Comparison of ENCODE assay signal across 14 cellular contexts in the genomic region with DNA sequence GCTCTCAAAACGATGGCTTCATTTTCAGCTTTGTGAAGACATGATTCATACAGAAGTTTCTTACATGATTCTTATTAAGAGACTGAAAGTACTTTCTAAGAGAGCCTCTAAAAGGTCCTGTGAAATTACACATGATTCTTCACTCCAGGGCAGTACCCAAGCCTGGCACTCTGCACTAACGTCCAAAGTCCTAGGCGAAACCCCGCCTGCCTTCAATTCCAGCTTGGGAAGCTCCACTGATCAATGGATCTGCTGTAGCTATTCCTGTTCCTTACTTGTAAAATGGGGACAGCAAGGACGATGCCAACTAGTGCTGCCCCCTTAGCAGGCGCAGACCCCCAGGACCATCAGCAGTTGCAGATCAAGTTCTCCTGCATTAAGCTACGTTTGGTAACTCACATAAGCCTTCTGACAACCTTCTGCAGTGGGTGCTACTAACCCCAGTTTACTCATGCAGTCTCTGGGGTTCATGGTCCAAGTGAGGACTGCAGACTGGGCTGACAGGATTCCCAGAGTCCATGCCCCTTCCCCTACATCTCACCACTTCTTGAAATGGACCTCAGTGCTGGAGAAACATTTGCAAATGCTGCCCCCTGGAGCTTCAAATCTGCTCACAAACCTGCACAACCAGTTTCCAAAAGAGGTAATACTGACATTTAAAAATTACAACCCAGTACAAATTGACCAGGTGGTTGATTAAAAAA. TPM values are rescaled to one million over a fixed set of nuclear protein-coding genes. Genes with fewer than 3 reads are reported as not detected.
DNase-seq lines count a peak whose midpoint lies in the region; ATAC-seq and TF ChIP-seq lines count a peak whose summit lies in the region.
"Had no signal": no experiment of that assay in that cellular context is flagged by ENCODE, and none has a peak within 500 bp of the region (broad histone marks: within the 10 kb centered on the region; RNA-seq: fewer than 3 reads in every experiment).

No MANE protein-coding gene starts in this region.

- no peaks in the 10 kb centered on the region for H3K9me2 ChIP-seq in HCT116 (ENCODE audit: insufficient read depth)

- TF ChIP-seq CTCF in A673 (conservative IDR thresholded peaks at IDR 0.05; ENCODE audit: low read depth, low read length): peak; percentile 48
- peak; percentile 28 to 48 (median 47); a peak in 4 of 6 replicates for TF ChIP-seq CTCF in HCT116 (IDR thresholded peaks at IDR 0.05 in 2 of 3, conservative IDR thresholded peaks at IDR 0.05 in 1 of 3; ENCODE audit: borderline replicate concordance in 1 of 3, insufficient read depth in 1 of 3, low read depth in 2 of 3, low read length in 2 of 3)
- TF ChIP-seq CTCF in WERI-Rb-1 (IDR thresholded peaks at IDR 0.05; ENCODE audit: low read depth, low read length): peak; percentile 40; the same call in 1 of the 2 replicates

- H3K4me1 Mint-ChIP-seq in activated CD4-positive, alpha-beta memory T cell treated with anti-CD3 and anti-CD28 coated beads for 36 hours (ENCODE audit: low read depth): no peaks in the 10 kb centered on the region
- H3K4me1 Mint-ChIP-seq in stimulated activated effector memory CD8-positive, alpha-beta T cell treated with anti-CD3 and anti-CD28 coated beads, Interleukin-12 subunit alpha, Interleukin-12 subunit beta, amount 100 ng/mL, for 72 hours: no peaks in the 10 kb centered on the region
- H3K4me1 Mint-ChIP-seq: immature natural killer cell had no signal

- no peaks in the 10 kb centered on the region for H3K9me3 Mint-ChIP-seq in activated CD4-positive, alpha-beta memory T cell treated with anti-CD3 and anti-CD28 coated beads for 36 hours
- H3K9me3 Mint-ChIP-seq in stimulated activated effector memory CD8-positive, alpha-beta T cell treated with anti-CD3 and anti-CD28 coated beads, Interleukin-12 subunit alpha, Interleukin-12 subunit beta, amount 100 ng/mL, for 72 hours: no peaks in the 10 kb centered on the region
- H3K9me3 Mint-ChIP-seq: immature natural killer cell; natural killer cell treated with Interleukin-12 subunit alpha and Interleukin-12 subunit beta and Interleukin-15 and Interleukin-18, amount 100 ng/mL, for 72 hours had no signal

- POLR2A ChIA-PET in A673 (lab: Charles Lee; ENCODE audit: low non-redundant PET): no interaction called here
- POLR2A ChIA-PET in HCT116 (lab: Charles Lee): interaction anchor here (1.5 kb wide), 1 partner anchor 11 kb away, joined by 7 read pairs; a partner anchor contains a TSS
- POLR2A ChIA-PET in activated CD4-positive, alpha-beta memory T cell treated with anti-CD3 and anti-CD28 coated beads for 36 hours (lab: Charles Lee): interaction anchor here (1.1 kb wide), 1 partner anchor 11 kb away, joined by 3 read pairs; a partner anchor contains a TSS

- intact Hi-C loops in A673 (cut with micrococcal nuclease; ENCODE audit: unreplicated experiment) (loop anchor here (1.0 kb wide), 1 partner anchor 218 kb away; no protein-coding TSS in a partner anchor), HCT116 (cut with micrococcal nuclease) (loop anchor here (1.0 kb wide), 1 partner anchor 218 kb away; no protein-coding TSS in a partner anchor), left colon (cut with DNase I, micrococcal nuclease) (no loop called here), aorta (cut with DNase I) (no loop called here)
- intact Hi-C loops in activated CD4-positive, alpha-beta memory T cell treated with anti-CD3 and anti-CD28 coated beads for 36 hours (cut with micrococcal nuclease): loop anchor here (1.0 kb wide), 1 partner anchor 218 kb away; no protein-coding TSS in a partner anchor

- 90 to 94% methylated on average over 7 of the region's 7 CpGs for WGBS in aorta, 2 donors

- no peak overlapping the region for H3K4me3 Mint-ChIP-seq in activated CD4-positive, alpha-beta memory T cell treated with anti-CD3 and anti-CD28 coated beads for 36 hours
- no peak overlapping the region for H3K4me3 Mint-ChIP-seq in stimulated activated effector memory CD8-positive, alpha-beta T cell treated with anti-CD3 and anti-CD28 coated beads, Interleukin-12 subunit alpha, Interleukin-12 subunit beta, amount 100 ng/mL, for 72 hours
- H3K4me3 Mint-ChIP-seq: immature natural killer cell; natural killer cell treated with Interleukin-12 subunit alpha and Interleukin-12 subunit beta and Interleukin-15 and Interleukin-18, amount 100 ng/mL, for 72 hours had no signal

- RAD21 ChIA-PET in HCT116 (lab: Charles Lee; ENCODE audit: low non-redundant PET in 1 of 2, low total read pairs in 2 of 2, uncharacterized antibody in 2 of 2, unreplicated experiment in 2 of 2): interaction anchor here in 1 of 2 experiments (1.5 kb wide), 1 partner anchor 217 kb away, joined by 7 read pairs; no protein-coding TSS in a partner anchor

- peaks cover 36% of the 10 kb centered on the region for H3K36me3 Mint-ChIP-seq in activated CD4-positive, alpha-beta memory T cell treated with anti-CD3 and anti-CD28 coated beads for 36 hours
- peaks cover 43% of the 10 kb centered on the region for H3K36me3 Mint-ChIP-seq in stimulated activated effector memory CD8-positive, alpha-beta T cell treated with anti-CD3 and anti-CD28 coated beads, Interleukin-12 subunit alpha, Interleukin-12 subunit beta, amount 100 ng/mL, for 72 hours

- DNase-seq in A673 (ENCODE audit: low spot score) (no peak), HCT116 (ENCODE audit: low read depth, low spot score) (no peak), WERI-Rb-1 (peak; percentile 41), left colon (no peak), aorta (no peak)
- DNase-seq in activated CD4-positive, alpha-beta memory T cell treated with anti-CD3 and anti-CD28 coated beads for 36 hours: no peak
- no peak for DNase-seq in stimulated activated effector memory CD8-positive, alpha-beta T cell treated with anti-CD3 and anti-CD28 coated beads, Interleukin-12 subunit alpha, Interleukin-12 subunit beta, amount 100 ng/mL, for 72 hours (ENCODE audit: low spot score in 2 of 2)
- DNase-seq: esophagus squamous epithelium, immature natural killer cell, MG63, NCI-H345, SJCRH30 had no signal

- H3K4me3 ChIP-seq in A673 (ENCODE audit: low read depth, low read length, poor library complexity, severe bottlenecking): no peak overlapping the region
- H3K4me3 ChIP-seq in HCT116 (replicated peaks in 1 of 2; ENCODE audit: low read depth in 1 of 2, low read length in 2 of 2): no peak overlapping the region
- no peak overlapping the region for H3K4me3 ChIP-seq in WERI-Rb-1 (ENCODE audit: low read depth, low read length)
- no peak overlapping the region for H3K4me3 ChIP-seq in aorta (ENCODE audit: low read length in 2 of 2)
- H3K4me3 ChIP-seq: esophagus squamous epithelium, MG63, SJCRH30 had no signal

- no peak overlapping the region for H3K4me2 ChIP-seq in HCT116 (ENCODE audit: low read length)

- peak; percentile 65 for TF ChIP-seq RAD21 in HCT116 (IDR thresholded peaks at IDR 0.05; ENCODE audit: low read depth)

- H3K27ac ChIP-seq in A673 (ENCODE audit: low read depth, low read length, poor library complexity, severe bottlenecking) (no peak overlapping the region), HCT116 (ENCODE audit: low read depth, low read length) (no peak overlapping the region), WERI-Rb-1 (no peak overlapping the region), aorta (ENCODE audit: low read depth in 1 of 2, low read length in 2 of 2) (no peak overlapping the region)
- H3K27ac ChIP-seq: esophagus squamous epithelium, SJCRH30 had no signal

- peaks cover 7% of the 10 kb centered on the region for H3K4me1 ChIP-seq in A673 (ENCODE audit: insufficient read depth, low read length, poor library complexity, severe bottlenecking)
- H3K4me1 ChIP-seq in HCT116 (ENCODE audit: control insufficient read depth in 1 of 2, insufficient read depth in 2 of 2, low read length in 2 of 2): no peaks in the 10 kb centered on the region
- H3K4me1 ChIP-seq in aorta (ENCODE audit: control insufficient read depth in 1 of 2, insufficient read depth in 2 of 2, low read length in 2 of 2): no peaks in the 10 kb centered on the region
- H3K4me1 ChIP-seq: SJCRH30 had no signal

- no peak overlapping the region for H2AFZ ChIP-seq in HCT116 (ENCODE audit: low read depth, low read length, poor library complexity, severe bottlenecking)

- no peak overlapping the region for H3K9ac ChIP-seq in HCT116 (ENCODE audit: low read length)

- no TSS peak for BruUV-seq in A673 (replicated peaks; lab: Mats Ljungman, UMichigan)
- no TSS peak for BruUV-seq in HCT116 (replicated peaks; lab: Mats Ljungman, UMichigan)

- H3K27me3 ChIP-seq in A673 (replicated peaks; ENCODE audit: insufficient read depth, low read depth, low read length, poor library complexity) (no peaks in the 10 kb centered on the region), HCT116 (ENCODE audit: insufficient read depth, low read length) (no peaks in the 10 kb centered on the region), WERI-Rb-1 (ENCODE audit: insufficient read depth, low read depth, severe bottlenecking) (no peaks in the 10 kb centered on the region), aorta (ENCODE audit: control insufficient read depth in 1 of 2, insufficient read depth in 2 of 2, low read length in 1 of 2) (no peaks in the 10 kb centered on the region)
- H3K27me3 ChIP-seq: esophagus squamous epithelium, MG63, SJCRH30 had no signal

- no peak for TF ChIP-seq POLR2A in HCT116 (IDR thresholded peaks at IDR 0.05; ENCODE audit: borderline replicate concordance, extremely low read depth, insufficient read depth, insufficient read length)

- peaks cover 17% of the 10 kb centered on the region for H3K79me2 ChIP-seq in HCT116 (ENCODE audit: insufficient read depth, low read length)

- no peak overlapping the region for H3K27ac Mint-ChIP-seq in activated CD4-positive, alpha-beta memory T cell treated with anti-CD3 and anti-CD28 coated beads for 36 hours
- H3K27ac Mint-ChIP-seq in stimulated activated effector memory CD8-positive, alpha-beta T cell treated with anti-CD3 and anti-CD28 coated beads, Interleukin-12 subunit alpha, Interleukin-12 subunit beta, amount 100 ng/mL, for 72 hours: no peak overlapping the region
- H3K27ac Mint-ChIP-seq: immature natural killer cell; natural killer cell treated with Interleukin-12 subunit alpha and Interleukin-12 subunit beta and Interleukin-15 and Interleukin-18, amount 100 ng/mL, for 72 hours had no signal

- H3K36me3 ChIP-seq in A673 (ENCODE audit: insufficient read depth, low read length, poor library complexity, severe bottlenecking) (peaks cover 29% of the 10 kb centered on the region), HCT116 (ENCODE audit: control insufficient read depth in 1 of 2, insufficient read depth in 2 of 2, low read length in 2 of 2) (peaks cover 20 to 25% of the 10 kb centered on the region in 2 experiments; a peak in 3 of 4 replicates), WERI-Rb-1 (peaks cover 21% of the 10 kb centered on the region), aorta (ENCODE audit: control insufficient read depth in 1 of 2, insufficient read depth in 2 of 2, low read length in 1 of 2) (peaks cover 6 to 8% of the 10 kb centered on the region in 2 donors)

- H4K20me1 ChIP-seq in HCT116 (ENCODE audit: insufficient read depth): no peaks in the 10 kb centered on the region

- ATAC-seq in HCT116 (0 out of 2 replicates have a peak, but pooled peaks have one; percentile 36), left colon (peak; percentile 87), HG03095 (IDR thresholded peaks at IDR 0.05; ENCODE audit: unreplicated experiment) (no peak), aorta (ENCODE audit: low FRiP score) (no peak)
- ATAC-seq in stimulated activated effector memory CD8-positive, alpha-beta T cell treated with anti-CD3 and anti-CD28 coated beads, Interleukin-12 subunit alpha, Interleukin-12 subunit beta, amount 100 ng/mL, for 72 hours: no peak
- ATAC-seq: natural killer cell treated with Interleukin-12 subunit alpha and Interleukin-12 subunit beta and Interleukin-15 and Interleukin-18, amount 100 ng/mL, for 72 hours had no signal

- CTCF ChIA-PET in A673 (lab: Charles Lee): interaction anchor here (1.6 kb wide), 1 partner anchor 217 kb away, joined by 6 read pairs; no protein-coding TSS in a partner anchor
- CTCF ChIA-PET in HCT116 (lab: Charles Lee): interaction anchor here (2.5 kb wide), 1 partner anchor 218 kb away, joined by 36 read pairs; no protein-coding TSS in a partner anchor
- CTCF ChIA-PET in activated CD4-positive, alpha-beta memory T cell treated with anti-CD3 and anti-CD28 coated beads for 36 hours (lab: Charles Lee): interaction anchor here (1.0 to 3.5 kb wide), 3 partner anchors 10 to 466 kb away, joined by 3 to 29 read pairs (median 6); a partner anchor contains a TSS

- H3K9me3 ChIP-seq in A673 (ENCODE audit: low read depth, low read length, poor library complexity, severe bottlenecking) (no peaks in the 10 kb centered on the region), HCT116 (ENCODE audit: control insufficient read depth in 1 of 2, insufficient read depth in 1 of 2, low read depth in 1 of 2, low read length in 2 of 2) (no peaks in the 10 kb centered on the region), WERI-Rb-1 (ENCODE audit: severe bottlenecking) (no peaks in the 10 kb centered on the region), aorta (ENCODE audit: control insufficient read depth, low read length) (no peaks in the 10 kb centered on the region)
- H3K9me3 ChIP-seq: esophagus squamous epithelium, MG63, SJCRH30 had no signal

- H3K27me3 Mint-ChIP-seq in activated CD4-positive, alpha-beta memory T cell treated with anti-CD3 and anti-CD28 coated beads for 36 hours: no peaks in the 10 kb centered on the region
- H3K27me3 Mint-ChIP-seq: natural killer cell treated with Interleukin-12 subunit alpha and Interleukin-12 subunit beta and Interleukin-15 and Interleukin-18, amount 100 ng/mL, for 72 hours had no signal

RNA-seq across cellular contexts. Expression of a gene that starts 10.6 kb away (rescaled TPM):
- total RNA-seq in A673 (2021) (30.3 and 33.5 TPM in 2 replicates), HCT116 (2021; ENCODE audit: unreplicated experiment) (24.6 TPM), left colon (10 to 100 TPM; 17.6 to 18.9 TPM), aorta (1 to 10 TPM; 7.5 to 9.4 TPM)
- polyA plus RNA-seq in HCT116 (2012): 14.8 and 18.4 TPM in 2 replicates
- 10 to 100 TPM; 17.5 to 19.2 TPM for total RNA-seq in activated CD4-positive, alpha-beta memory T cell treated with anti-CD3 and anti-CD28 coated beads for 36 hours
- 10 to 100 TPM in 1 of 2 donors, 1 to 10 TPM in 1; 8.6 to 12.0 TPM for polyA plus RNA-seq in aorta

RNA-seq across cellular contexts. Expression of a gene that starts 10.7 kb away (rescaled TPM):
- total RNA-seq in A673 (2021) (50.8 and 55.6 TPM in 2 replicates), HCT116 (2021; ENCODE audit: unreplicated experiment) (32.4 TPM), left colon (10 to 100 TPM; 25.3 to 29.2 TPM), aorta (100 to 1,000 TPM; 110 to 132 TPM)
- 28.7 and 33.3 TPM in 2 replicates for polyA plus RNA-seq in HCT116 (2012)
- 10 to 100 TPM; 31.0 to 32.4 TPM for total RNA-seq in activated CD4-positive, alpha-beta memory T cell treated with anti-CD3 and anti-CD28 coated beads for 36 hours
- polyA plus RNA-seq in aorta: 100 to 1,000 TPM in 1 of 2 donors, 10 to 100 TPM in 1; 52.0 to 102 TPM

Comparison
In these comparisons a context has a peak if more than half of its experiments do, and no peak if none do; other contexts are left out.
1. ATAC-seq: peak in HCT116 (single experiment) and left colon (single experiment); none in HG03095 (single experiment), aorta (single experiment) and stimulated activated effector memory CD8-positive, alpha-beta T cell treated with anti-CD3 and anti-CD28 coated beads, Interleukin-12 subunit alpha, Interleukin-12 subunit beta, amount 100 ng/mL, for 72 hours (single experiment).
2. intact Hi-C loops: an anchor here in A673 (1.0 kb wide), HCT116 (1.0 kb wide) and activated CD4-positive, alpha-beta memory T cell treated with anti-CD3 and anti-CD28 coated beads for 36 hours (1.0 kb wide); none called in left colon and aorta.
3. Peak in every context shown above with its lines, with median percentiles within 50 percentile points of each other: CTCF ChIP-seq.